Comparison of ENCODE assay signal across 6 cellular contexts in genomic region chr9:2351324-2351723, GRCh38.
"Had no signal": no experiment of that assay in that cellular context is flagged by ENCODE, and none has a peak within 500 bp of the region (broad histone marks: within the 10 kb centered on the region; RNA-seq: fewer than 3 reads in every experiment).

No MANE protein-coding gene starts in this region.

- H3K27ac ChIP-seq: HL-60, KMS-11 had no signal

- FAIRE-seq: HTR-8/SVneo had no signal

- H3K9ac ChIP-seq: KMS-11 had no signal

- DNase-seq: IMR-90, KBM-7, KG1 had no signal

- H3K4me2 ChIP-seq: KMS-11 had no signal
